ENCODE assay signal across 8 cellular contexts in genomic region chr4:102620697-102621497, GRCh38.
A peak's percentile ranks its signal among the peaks of the same experiment; 100 is the strongest.
DNase-seq lines count a peak whose midpoint lies in the region; ATAC-seq and TF ChIP-seq lines count a peak whose summit lies in the region.

No MANE protein-coding gene starts in this region.

- peak overlapping the region; percentile 82 to 94 (median 87) for H3K27ac ChIP-seq in body of pancreas

- intact Hi-C loops in body of pancreas (cut with DNase I): no loop called here

- H3K36me3 Mint-ChIP-seq in stimulated activated effector memory CD8-positive, alpha-beta T cell treated with anti-CD3 and anti-CD28 coated beads, Interleukin-12 subunit alpha, Interleukin-12 subunit beta, amount 100 ng/mL, for 72 hours: peaks cover 40% of the 10 kb centered on the region

- DNase-seq in AG09319 (ENCODE audit: extremely low read depth, low read depth) (peak; percentile 42), GM06990 (ENCODE audit: extremely low read depth, insufficient read length) (no peak), NCI-H526 treated with DMSO at 0.1 percent for 48 hours (lab: John Stamatoyannopoulos, UW) (peak; percentile 34), body of pancreas (peak; percentile 71 to 86 (median 78)), inferior parietal cortex (ENCODE audit: extremely low spot score) (peak; percentile 80), GM19240 (ENCODE audit: insufficient read length, low spot score) (no peak)
- DNase-seq in stimulated activated effector memory CD8-positive, alpha-beta T cell treated with anti-CD3 and anti-CD28 coated beads, Interleukin-12 subunit alpha, Interleukin-12 subunit beta, amount 100 ng/mL, for 72 hours (ENCODE audit: low spot score in 2 of 2): no peak

- peaks cover 37% of the 10 kb centered on the region for H3K4me1 ChIP-seq in body of pancreas

- H3K9me3 Mint-ChIP-seq in stimulated activated effector memory CD8-positive, alpha-beta T cell treated with anti-CD3 and anti-CD28 coated beads, Interleukin-12 subunit alpha, Interleukin-12 subunit beta, amount 100 ng/mL, for 72 hours: no peaks in the 10 kb centered on the region

- no peak overlapping the region for H3K27ac Mint-ChIP-seq in stimulated activated effector memory CD8-positive, alpha-beta T cell treated with anti-CD3 and anti-CD28 coated beads, Interleukin-12 subunit alpha, Interleukin-12 subunit beta, amount 100 ng/mL, for 72 hours

- TF ChIP-seq CTCF in AG09319 (IDR thresholded peaks at IDR 0.05; ENCODE audit: low read depth, low read length) (peak; percentile 53), GM06990 (IDR thresholded peaks at IDR 0.05; ENCODE audit: insufficient read depth, low read length, poor library complexity, severe bottlenecking) (peak; percentile 42), body of pancreas (IDR thresholded peaks at IDR 0.05) (peak; percentile 26 to 87 (median 80))

- ATAC-seq in HG03060 (IDR thresholded peaks at IDR 0.05; ENCODE audit: low read depth, unreplicated experiment) (peak; percentile 49), body of pancreas (peak; percentile 96)
- peak; percentile 16 for ATAC-seq in stimulated activated effector memory CD8-positive, alpha-beta T cell treated with anti-CD3 and anti-CD28 coated beads, Interleukin-12 subunit alpha, Interleukin-12 subunit beta, amount 100 ng/mL, for 72 hours

- H3K4me3 Mint-ChIP-seq in stimulated activated effector memory CD8-positive, alpha-beta T cell treated with anti-CD3 and anti-CD28 coated beads, Interleukin-12 subunit alpha, Interleukin-12 subunit beta, amount 100 ng/mL, for 72 hours: no peak overlapping the region

- WGBS in body of pancreas, 2 donors: 18 to 22% methylated on average over 8 of the region's 8 CpGs

- H3K4me3 ChIP-seq in GM06990 (replicated peaks; ENCODE audit: low read depth, low read length) (no peak overlapping the region), body of pancreas (no peak overlapping the region)

- H3K9me3 ChIP-seq in body of pancreas: no peaks in the 10 kb centered on the region

- H3K36me3 ChIP-seq in GM06990 (ENCODE audit: control insufficient read depth, insufficient read depth, low read length) (peaks cover 7% of the 10 kb centered on the region), body of pancreas (replicated peaks in 1 of 2; ENCODE audit: insufficient read depth in 1 of 2, low read depth in 2 of 2) (peaks cover 0 to 6% of the 10 kb centered on the region in 2 donors)

- H3K27me3 ChIP-seq in GM06990 (replicated peaks; ENCODE audit: control insufficient read depth, insufficient read depth, low read length) (no peaks in the 10 kb centered on the region), body of pancreas (no peaks in the 10 kb centered on the region)

- peak in 2 of 3 donors; percentile 56 to 79 for TF ChIP-seq POLR2A in body of pancreas (IDR thresholded peaks at IDR 0.05)

- H3K4me1 Mint-ChIP-seq in stimulated activated effector memory CD8-positive, alpha-beta T cell treated with anti-CD3 and anti-CD28 coated beads, Interleukin-12 subunit alpha, Interleukin-12 subunit beta, amount 100 ng/mL, for 72 hours: peaks cover 39% of the 10 kb centered on the region

Comparison
In these comparisons a context has a peak if more than half of its experiments do, and no peak if none do; other contexts are left out.
1. DNase-seq: peak in AG09319 (single experiment), NCI-H526 treated with DMSO at 0.1 percent for 48 hours (single experiment), body of pancreas (4 of 4) and inferior parietal cortex (single experiment); none in GM06990 (single experiment), stimulated activated effector memory CD8-positive, alpha-beta T cell treated with anti-CD3 and anti-CD28 coated beads, Interleukin-12 subunit alpha, Interleukin-12 subunit beta, amount 100 ng/mL, for 72 hours (0 of 2) and GM19240 (single experiment).
2. ATAC-seq: peak in every context shown above with its lines; median percentile 96 in body of pancreas; 49 in HG03060; 16 in stimulated activated effector memory CD8-positive, alpha-beta T cell treated with anti-CD3 and anti-CD28 coated beads, Interleukin-12 subunit alpha, Interleukin-12 subunit beta, amount 100 ng/mL, for 72 hours.
3. Peak in every context shown above with its lines, with median percentiles within 50 percentile points of each other: CTCF ChIP-seq.